Comparison of ENCODE assay signal across 7 cellular contexts in genomic region chr9:83622814-83623633, GRCh38. TPM values are rescaled to one million over a fixed set of nuclear protein-coding genes. Genes with fewer than 3 reads are reported as not detected.
DNase-seq lines count a peak whose midpoint lies in the region; ATAC-seq and TF ChIP-seq lines count a peak whose summit lies in the region.

IDNK (plus strand) TSS chr9:83623143; CDS start chr9:83623172, 29 bp downstream.

- 2% methylated on average over 10 of the region's 89 CpGs for WGBS in mammary epithelial cell (ENCODE audit: low coverage, missing lambda C conversion rate)

- H3K27ac ChIP-seq in VCaP (peak within 1 kb of the TSS; percentile 95), mammary epithelial cell (ENCODE audit: insufficient read depth, low read depth, low read length) (peak within 1 kb of the TSS; percentile 32)

- H3K79me2 ChIP-seq in mammary epithelial cell (ENCODE audit: insufficient read depth, low read length), result no peaks in the 10 kb centered on the region

- BruUV-seq in mammary epithelial cell (replicated peaks; lab: Mats Ljungman, UMichigan), result no TSS peak

- H3K4me2 ChIP-seq in mammary epithelial cell (ENCODE audit: insufficient read depth, low read depth, low read length), result peak within 1 kb of the TSS; percentile 93

- H3K9ac ChIP-seq in mammary epithelial cell (ENCODE audit: insufficient read depth, low read length), result peak within 1 kb of the TSS; percentile 41

- in situ Hi-C loops in mammary epithelial cell (cut with MboI; ENCODE audit: low sequenced_read_pairs in 2 of 2), result no loop called here

- TF ChIP-seq CTCF in VCaP (conservative IDR thresholded peaks at IDR 0.05) (no peak), mammary epithelial cell (conservative IDR thresholded peaks at IDR 0.05 in 1 of 2, IDR thresholded peaks at IDR 0.05 in 1 of 2; ENCODE audit: extremely low read depth in 1 of 2, insufficient read depth in 1 of 2, low read depth in 1 of 2, low read length in 2 of 2) (no peak)

- ATAC-seq in GM18505 (IDR thresholded peaks at IDR 0.05; ENCODE audit: unreplicated experiment) (peak; percentile 82), HG02642 (IDR thresholded peaks at IDR 0.05; ENCODE audit: poor library complexity, unreplicated experiment) (peak; percentile 88)

- peak; percentile 55 for DNase-seq in NCI-H1105 (lab: John Stamatoyannopoulos, UW)
- peak; percentile 46 for DNase-seq in mammary epithelial cell
- peak; percentile 46 for DNase-seq in iris pigment epithelial cell (ENCODE audit: low read depth)
- DNase-seq in stimulated activated CD4-positive, alpha-beta T cell treated with anti-CD3 and anti-CD28 coated beads, Interleukin-12 subunit alpha, Interleukin-12 subunit beta, amount 100 ng/mL, for 48 hours (ENCODE audit: low read depth in 2 of 3, low spot score in 1 of 3), result peak; percentile 26 to 64 (median 50)

- intact Hi-C loops in mammary epithelial cell (cut with micrococcal nuclease), result loop anchor here (10.0 kb wide), 1 partner anchor 192 kb away; the partner anchor contains the start of gene GKAP1

- no peaks in the 10 kb centered on the region for H4K20me1 ChIP-seq in mammary epithelial cell (ENCODE audit: insufficient read depth, low read length)

- H3K4me1 ChIP-seq in mammary epithelial cell (ENCODE audit: insufficient read depth, low read length), result peaks cover 4% of the 10 kb centered on the region

- CTCF ChIA-PET in mammary epithelial cell (lab: Charles Lee; ENCODE audit: low non-redundant PET), result no interaction called here

- no peaks in the 10 kb centered on the region for H3K27me3 ChIP-seq in mammary epithelial cell (ENCODE audit: insufficient read depth, low read length)

- dilution Hi-C loops in mammary epithelial cell (cut with HindIII; ENCODE audit: low sequenced_read_pairs), result no loop called here

- no peaks in the 10 kb centered on the region for H3K36me3 ChIP-seq in mammary epithelial cell (ENCODE audit: insufficient read depth, low read length)

- H2AFZ ChIP-seq in mammary epithelial cell (ENCODE audit: low read depth, low read length), result peak within 1 kb of the TSS; percentile 94

- peak; percentile 87 for TF ChIP-seq POLR2A in GM18505 (IDR thresholded peaks at IDR 0.05; ENCODE audit: borderline replicate concordance, extremely low read depth, insufficient read depth, insufficient read length)

- peak within 1 kb of the TSS; percentile 70 to 83 (median 71) for H3K4me3 ChIP-seq in mammary epithelial cell (replicated peaks in 1 of 3; ENCODE audit: insufficient read depth in 1 of 3, low read depth in 2 of 3, low read length in 3 of 3)

- no peaks in the 10 kb centered on the region for H3K9me3 ChIP-seq in mammary epithelial cell (replicated peaks; ENCODE audit: insufficient read depth, low read length)

RNA-seq across cellular contexts. Expression of gene IDNK, which starts in this region (rescaled TPM):
- total RNA-seq in mammary epithelial cell, result 1 to 10 TPM in 1 of 2 donors, under 1 TPM in 1; 0.67 to 1.6 TPM
- polyA plus RNA-seq in mammary epithelial cell, result 1.3 TPM
- polyA minus RNA-seq in mammary epithelial cell, result not detected

Comparison
In these comparisons a context has a peak if more than half of its experiments do, and no peak if none do; other contexts are left out.
1. Peak in every context shown above with its lines: DNase-seq, ATAC-seq, H3K4me3 ChIP-seq and H3K27ac ChIP-seq.